8 cellular contexts compared by ENCODE assay signal in genomic region chr4:41216294-41217019, GRCh38. TPM values are rescaled to one million over a fixed set of nuclear protein-coding genes. Genes with fewer than 3 reads are reported as not detected.
A peak's percentile ranks its signal among the peaks of the same experiment; 100 is the strongest.
DNase-seq lines count a peak whose midpoint lies in the region; ATAC-seq and TF ChIP-seq lines count a peak whose summit lies in the region.

No MANE protein-coding gene starts in this region.

- ATAC-seq in HG02852 (IDR thresholded peaks at IDR 0.05; ENCODE audit: unreplicated experiment) (peak; percentile 42), lung (ENCODE audit: insufficient read depth, low FRiP score) (peak; percentile 30)

- H3K36me3 ChIP-seq in lung (ENCODE audit: control insufficient read depth in 2 of 2, insufficient read depth in 2 of 2, low read length in 2 of 2), result no peaks in the 10 kb centered on the region

- peak overlapping the region; percentile 78 to 92 for H3K27ac ChIP-seq in lung (ENCODE audit: low read depth in 1 of 2, low read length in 1 of 2)

- H3K4me1 ChIP-seq in lung (ENCODE audit: control insufficient read depth in 2 of 2, insufficient read depth in 2 of 2, low read length in 2 of 2), result peaks cover 0 to 8% of the 10 kb centered on the region in 2 donors

- TF ChIP-seq CTCF in WI38 (IDR thresholded peaks at IDR 0.05; ENCODE audit: low read depth, low read length), result no peak
- TF ChIP-seq CTCF in lung (IDR thresholded peaks at IDR 0.05; ENCODE audit: control extremely low read depth, extremely low read depth), result no peak

- H3K9me3 ChIP-seq in lung (ENCODE audit: control insufficient read depth in 2 of 2, insufficient read depth in 1 of 2, low read length in 1 of 2), result no peaks in the 10 kb centered on the region

- DNase-seq in SIG-M5 treated with dmso at 0.1 percent for 504 hours (lab: John Stamatoyannopoulos, UW; ENCODE audit: unreplicated experiment), result peak; percentile 37
- DNase-seq in SIG-M5 (lab: John Stamatoyannopoulos, UW), result no peak
- peak; percentile 64 to 84 for DNase-seq in NCI-H187 (lab: John Stamatoyannopoulos, UW)
- peak; percentile 76 for DNase-seq in dermis blood vessel endothelial cell
- peak; percentile 84 for DNase-seq in lung (ENCODE audit: low spot score)
- DNase-seq in stimulated activated CD8-positive, alpha-beta memory T cell treated with anti-CD3 and anti-CD28 coated beads, Interleukin-2, amount 100 ng/mL, for 48 hours (ENCODE audit: low read depth in 2 of 2), result peak; percentile 33 to 62

- H3K27me3 ChIP-seq in lung (ENCODE audit: control insufficient read depth, insufficient read depth), result no peaks in the 10 kb centered on the region

- 1% methylated on average over 39 to 55 of the region's 59 CpGs for WGBS in lung, 2 donors

- H3K4me3 ChIP-seq in WI38 (ENCODE audit: low read depth, low read length) (peak overlapping the region; percentile 69), lung (peak overlapping the region; percentile 67)

RNA-seq across cellular contexts. Expression of gene APBB2, which starts 2.1 kb away (rescaled TPM):
- total RNA-seq in dermis blood vessel endothelial cell (88.2 and 118 TPM in 2 replicates), lung (10 to 100 TPM; 65.9 to 99.0 TPM)
- 10 to 100 TPM; 13.3 to 14.9 TPM for polyA plus RNA-seq in lung

RNA-seq across cellular contexts. Expression of gene UCHL1, which starts 40.3 kb away (rescaled TPM):
- total RNA-seq in dermis blood vessel endothelial cell, result 235 and 251 TPM in 2 replicates
- 10 to 100 TPM in 1 of 2 donors, 1 to 10 TPM in 1; 6.9 to 17.2 TPM for total RNA-seq in lung
- 10 to 100 TPM in 1 of 2 donors, 1 to 10 TPM in 1; 9.8 to 38.2 TPM for polyA plus RNA-seq in lung

Comparison
In these comparisons a context has a peak if more than half of its experiments do, and no peak if none do; other contexts are left out.
1. RNA of gene UCHL1, which starts 40.3 kb away (total RNA-seq): 235 to 251 TPM in dermis blood vessel endothelial cell; 6.9 to 17.2 TPM in lung; every median in the first group is over 10 times any median in the second.